Comparison of ENCODE assay signal across 7 cellular contexts in genomic region chr11:534197-534591, GRCh38. TPM values are rescaled to one million over a fixed set of nuclear protein-coding genes. Genes with fewer than 3 reads are reported as not detected.
DNase-seq lines count a peak whose midpoint lies in the region; ATAC-seq, FAIRE-seq and TF ChIP-seq lines count a peak whose summit lies in the region.

No MANE protein-coding gene starts in this region.

- H3K36me3 ChIP-seq in HUES64 (ENCODE audit: insufficient read depth, low read length) (peaks cover 22% of the 10 kb centered on the region), ascending aorta (peaks cover 23 to 27% of the 10 kb centered on the region in 2 donors), kidney (ENCODE audit: control insufficient read depth in 1 of 2, insufficient read depth in 2 of 2, low read length in 2 of 2) (no peaks in the 10 kb centered on the region), subcutaneous abdominal adipose tissue (ENCODE audit: control insufficient read depth in 5 of 5, insufficient read depth in 5 of 5, low read length in 5 of 5) (peaks cover 0 to 36% (median 29%) of the 10 kb centered on the region in 5 donors)

- DNase-seq in ascending aorta (ENCODE audit: low spot score in 2 of 2) (no peak), kidney (no peak), KBM-7 (no peak)

- TF ChIP-seq CTCF in ascending aorta (IDR thresholded peaks at IDR 0.05) (no peak), kidney (IDR thresholded peaks at IDR 0.05; ENCODE audit: borderline replicate concordance, extremely low read depth, insufficient read depth) (no peak)

- 87% methylated on average over 19 of the region's 19 CpGs for WGBS in HUES64

- peaks cover 4% of the 10 kb centered on the region; the same call in 1 of the 2 replicates for H3K4me1 ChIP-seq in HUES64 (ENCODE audit: insufficient read depth, low read length)
- peaks cover 13 to 26% of the 10 kb centered on the region in 2 donors for H3K4me1 ChIP-seq in ascending aorta
- peaks cover 4 to 23% of the 10 kb centered on the region in 2 donors for H3K4me1 ChIP-seq in kidney (ENCODE audit: control insufficient read depth in 1 of 2, insufficient read depth in 1 of 2, low read depth in 1 of 2, low read length in 2 of 2)
- H3K4me1 ChIP-seq in subcutaneous abdominal adipose tissue (ENCODE audit: control insufficient read depth in 5 of 5, insufficient read depth in 5 of 5, low read length in 5 of 5) = peaks cover 6 to 52% (median 37%) of the 10 kb centered on the region in 5 donors

- H3K4me3 ChIP-seq in HUES64 (ENCODE audit: low read length) = peak overlapping the region; percentile 81
- H3K4me3 ChIP-seq in ascending aorta = peak overlapping the region; percentile 92 to 94
- peak overlapping the region; percentile 50 to 67 for H3K4me3 ChIP-seq in kidney (ENCODE audit: low read length in 2 of 2)
- H3K4me3 ChIP-seq in subcutaneous abdominal adipose tissue (ENCODE audit: low read depth in 1 of 5, low read length in 5 of 5) = peak overlapping the region in 4 of 5 donors; percentile 73 to 85 (median 79)

- H3K27me3 ChIP-seq in HUES64 (ENCODE audit: insufficient read depth, low read length) = peaks cover 23% of the 10 kb centered on the region
- no peaks in the 10 kb centered on the region for H3K27me3 ChIP-seq in ascending aorta
- H3K27me3 ChIP-seq in subcutaneous abdominal adipose tissue (ENCODE audit: control insufficient read depth in 5 of 5, insufficient read depth in 4 of 5, low read length in 5 of 5) = peaks cover 0 to 9% (median 7%) of the 10 kb centered on the region in 5 donors

- peak overlapping the region; percentile 68 for H3K9ac ChIP-seq in HUES64 (ENCODE audit: low read depth, low read length)
- peak overlapping the region; percentile 71 to 73 for H3K9ac ChIP-seq in kidney (ENCODE audit: low read length in 2 of 2)
- H3K9ac ChIP-seq in subcutaneous abdominal adipose tissue (ENCODE audit: low read length in 5 of 5) = peak overlapping the region in 4 of 5 donors; percentile 77 to 90 (median 84)

- FAIRE-seq in kidney (lab: Jason Lieb, UNC) = no peak

- in situ Hi-C loops in KBM-7 (cut with MboI; ENCODE audit: low pct_unique_long_range_greater_than_20kb, low sequenced_read_pairs) = no loop called here

- intact Hi-C loops in ascending aorta (cut with DNase I) (loop anchor here (2.0 kb wide), 1 partner anchor 35 kb away; no protein-coding TSS in a partner anchor), kidney (cut with DNase I) (no loop called here)

- H3K9me3 ChIP-seq in HUES64 (ENCODE audit: insufficient read depth, low read depth, low read length) (no peaks in the 10 kb centered on the region), ascending aorta (no peaks in the 10 kb centered on the region), kidney (ENCODE audit: control insufficient read depth in 1 of 2, low read length in 2 of 2) (no peaks in the 10 kb centered on the region), subcutaneous abdominal adipose tissue (ENCODE audit: control insufficient read depth in 5 of 5, low read length in 5 of 5) (no peaks in the 10 kb centered on the region)

- no peak overlapping the region for H3K27ac ChIP-seq in HUES64 (ENCODE audit: low read depth, low read length)
- no peak overlapping the region for H3K27ac ChIP-seq in ascending aorta
- H3K27ac ChIP-seq in kidney (ENCODE audit: low read depth in 2 of 2, low read length in 2 of 2) = no peak overlapping the region
- no peak overlapping the region for H3K27ac ChIP-seq in subcutaneous abdominal adipose tissue (ENCODE audit: low read depth, low read length)

- ATAC-seq in GM19351 (IDR thresholded peaks at IDR 0.05; ENCODE audit: unreplicated experiment) (no peak), HG03175 (IDR thresholded peaks at IDR 0.05; ENCODE audit: unreplicated experiment) (no peak)

RNA-seq across cellular contexts. Expression of gene HRAS, which starts 1.2 kb away (rescaled TPM):
- 40.6 TPM for polyA plus RNA-seq in HUES64 (2013, experiment 1 of 2)
- 37.3 TPM for polyA plus RNA-seq in HUES64 (2013, experiment 2 of 2)
- total RNA-seq in ascending aorta (21.6 TPM), kidney (66.1 TPM)
- 100 TPM for polyA plus RNA-seq in kidney (ENCODE audit: insufficient read depth, low read depth, low replicate concordance)

RNA-seq across cellular contexts. Expression of gene LRRC56, which starts 3.1 kb away (rescaled TPM):
- 0.55 TPM for polyA plus RNA-seq in HUES64 (2013, experiment 1 of 2)
- 1.0 TPM for polyA plus RNA-seq in HUES64 (2013, experiment 2 of 2)
- total RNA-seq in ascending aorta = not detected
- 7.7 TPM for total RNA-seq in kidney
- 1.2 TPM for polyA plus RNA-seq in kidney (ENCODE audit: insufficient read depth, low read depth, low replicate concordance)

RNA-seq across cellular contexts. Expression of gene LMNTD2, which starts 26.3 kb away (rescaled TPM):
- polyA plus RNA-seq in HUES64 (2013, experiment 1 of 2) = 0.80 TPM
- polyA plus RNA-seq in HUES64 (2013, experiment 2 of 2) = 0.63 TPM
- total RNA-seq in ascending aorta (1.1 TPM), kidney (8.0 TPM)
- 6.2 TPM for polyA plus RNA-seq in kidney (ENCODE audit: insufficient read depth, low read depth, low replicate concordance)

RNA-seq across cellular contexts. Expression of gene RASSF7, which starts 26.6 kb away (rescaled TPM):
- polyA plus RNA-seq in HUES64 (2013, experiment 1 of 2) = 10.5 TPM
- polyA plus RNA-seq in HUES64 (2013, experiment 2 of 2) = 9.6 TPM
- total RNA-seq in ascending aorta (3.5 TPM), kidney (106 TPM)
- 108 TPM for polyA plus RNA-seq in kidney (ENCODE audit: insufficient read depth, low read depth, low replicate concordance)

RNA-seq across cellular contexts. Expression of gene RNH1, which starts 27.2 kb away (rescaled TPM):
- 28.2 TPM for polyA plus RNA-seq in HUES64 (2013, experiment 1 of 2)
- 29.7 TPM for polyA plus RNA-seq in HUES64 (2013, experiment 2 of 2)
- total RNA-seq in ascending aorta = 649 TPM
- total RNA-seq in kidney = 191 TPM
- polyA plus RNA-seq in kidney (ENCODE audit: insufficient read depth, low read depth, low replicate concordance) = 171 TPM
